In the genomic region with DNA sequence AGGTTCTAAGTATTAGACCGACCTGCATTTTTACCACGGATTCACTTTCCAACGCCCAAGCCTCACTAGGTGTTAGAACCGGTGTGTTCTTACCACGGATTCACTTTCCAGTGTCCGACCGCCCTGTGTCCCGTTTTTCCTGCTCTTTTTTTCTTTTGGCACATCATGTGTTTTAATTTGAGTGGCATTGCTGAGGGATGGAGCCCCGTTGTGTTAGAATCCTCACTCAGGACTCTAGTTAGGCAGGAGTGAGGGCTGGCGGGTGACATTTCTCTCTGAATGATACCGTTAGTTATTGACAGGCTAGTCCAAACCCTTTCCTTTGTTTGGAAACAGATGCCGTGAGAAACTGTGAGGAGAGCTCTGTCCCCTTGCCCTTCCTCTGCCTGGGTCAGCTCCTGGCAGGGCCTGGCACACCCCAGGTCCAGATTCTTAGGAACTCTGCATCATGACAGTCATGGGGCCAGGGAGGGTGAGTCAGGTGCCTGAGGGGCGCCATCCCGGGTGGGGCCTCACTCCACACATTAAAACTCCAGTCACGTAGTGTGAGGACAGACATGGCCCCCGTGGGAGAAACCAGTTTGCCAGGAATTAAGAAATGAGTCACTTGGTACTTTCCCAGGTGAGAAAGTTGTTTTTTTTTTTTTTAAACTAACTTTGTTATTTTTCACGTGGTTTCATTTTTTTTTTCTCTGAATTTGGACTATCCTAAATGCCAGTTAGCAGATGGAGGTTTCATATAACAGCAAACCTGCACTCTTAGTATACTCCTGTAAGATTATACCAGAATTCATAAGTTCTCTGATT, we compare ENCODE assay signal across 8 cellular contexts. TPM values are rescaled to one million over a fixed set of nuclear protein-coding genes. Genes with fewer than 3 reads are reported as not detected.
A peak's percentile ranks its signal among the peaks of the same experiment; 100 is the strongest.
DNase-seq lines count a peak whose midpoint lies in the region; ATAC-seq and TF ChIP-seq lines count a peak whose summit lies in the region.

No MANE protein-coding gene starts in this region.

- peak; percentile 69 for ATAC-seq in GM19035 (IDR thresholded peaks at IDR 0.05; ENCODE audit: unreplicated experiment)
- no peak for ATAC-seq in sciatic nerve

- no peaks in the 10 kb centered on the region for H3K9me3 Mint-ChIP-seq in MCF 10A (ENCODE audit: unreplicated experiment)

- peaks cover 26% of the 10 kb centered on the region for H3K4me1 Mint-ChIP-seq in MCF 10A (ENCODE audit: insufficient read depth, unreplicated experiment)

- CTCF ChIA-PET in MCF 10A (lab: Yijun Ruan, JAX): interaction anchor here (0.7 kb wide), 2 partner anchors 12 to 78 kb away, joined by 3 read pairs; no protein-coding TSS in a partner anchor

- H4K20me1 ChIP-seq in MM.1S (ENCODE audit: insufficient read depth, low read length): no peaks in the 10 kb centered on the region

- no peak overlapping the region for H3K27ac ChIP-seq in MM.1S (ENCODE audit: low read length)

- H3K36me3 ChIP-seq in MM.1S (replicated peaks; ENCODE audit: insufficient read depth, low read length): peaks cover 4% of the 10 kb centered on the region; the same call in 1 of the 2 replicates

- no peaks in the 10 kb centered on the region for H3K9me3 ChIP-seq in MM.1S (replicated peaks; ENCODE audit: insufficient read depth, low read length)

- peak overlapping the region; percentile 16; the same call in 1 of the 2 replicates for H3K4me2 ChIP-seq in MM.1S (ENCODE audit: low read depth, low read length)

- no peaks in the 10 kb centered on the region for H3K27me3 ChIP-seq in MM.1S (replicated peaks; ENCODE audit: insufficient read depth, low read length)

- peaks cover 7% of the 10 kb centered on the region for H3K4me1 ChIP-seq in MM.1S (ENCODE audit: low read length)

- H3K27ac Mint-ChIP-seq in MCF 10A (ENCODE audit: low read depth, unreplicated experiment): peak overlapping the region; percentile 65

- H3F3A ChIP-seq in MM.1S (ENCODE audit: insufficient read depth, low read length): no peaks in the 10 kb centered on the region

- peaks cover 36% of the 10 kb centered on the region for H3K79me2 ChIP-seq in MM.1S (ENCODE audit: low read length)

- H3K9ac ChIP-seq in MM.1S (ENCODE audit: low read length): no peak overlapping the region

- TF ChIP-seq CTCF in MM.1S (IDR thresholded peaks at IDR 0.05; ENCODE audit: low read length) (no peak), MCF 10A (IDR thresholded peaks at IDR 0.05; ENCODE audit: unreplicated experiment) (no peak)

- H3K9me2 ChIP-seq in MM.1S (replicated peaks; ENCODE audit: insufficient read depth, low read length): no peaks in the 10 kb centered on the region

- H2AFZ ChIP-seq in MM.1S (ENCODE audit: low read length): no peak overlapping the region

- no peak overlapping the region for H3K4me3 ChIP-seq in MM.1S (ENCODE audit: low read length)

- H3K4me3 Mint-ChIP-seq in MCF 10A (ENCODE audit: unreplicated experiment): peak overlapping the region; percentile 11

- BruUV-seq in MCF 10A (replicated peaks; lab: Mats Ljungman, UMichigan): no TSS peak

- intact Hi-C loops in MCF 10A (cut with micrococcal nuclease) (no loop called here), sciatic nerve (cut with DNase I) (no loop called here)

- POLR2A ChIA-PET in MCF 10A (lab: Yijun Ruan, JAX): interaction anchor here (0.6 to 3.8 kb wide), 6 partner anchors 11 to 434 kb away, joined by 3 to 14 read pairs (median 4); a partner anchor contains a TSS

- peaks cover 72% of the 10 kb centered on the region for H3K36me3 Mint-ChIP-seq in MCF 10A (ENCODE audit: insufficient read depth, unreplicated experiment)

- no peaks in the 10 kb centered on the region for H3K27me3 Mint-ChIP-seq in MCF 10A (ENCODE audit: insufficient read depth, unreplicated experiment)

- no peak for DNase-seq in MM.1S
- peak; percentile 78 for DNase-seq in MCF 10A (ENCODE audit: unreplicated experiment)
- DNase-seq in sciatic nerve (ENCODE audit: low spot score): peak; percentile 47
- DNase-seq in hepatic stellate cell (ENCODE audit: low spot score): no peak
- DNase-seq in effector CD8-positive, alpha-beta T cell (lab: John Stamatoyannopoulos, UW): no peak
- DNase-seq in NCI-H2107 (lab: John Stamatoyannopoulos, UW): no peak
- no peak for DNase-seq in NCI-H146 (lab: John Stamatoyannopoulos, UW)

RNA-seq across cellular contexts. Expression of a gene that starts 15.8 kb away (rescaled TPM):
- total RNA-seq in MCF 10A (2022): 44.1 and 49.6 TPM in 2 replicates
- 58.4 TPM for total RNA-seq in sciatic nerve

Comparison
In these comparisons a context has a peak if more than half of its experiments do, and no peak if none do; other contexts are left out.
1. DNase-seq: peak in MCF 10A (single experiment) and sciatic nerve (single experiment); none in MM.1S (single experiment), hepatic stellate cell (single experiment), effector CD8-positive, alpha-beta T cell (single experiment), NCI-H2107 (single experiment) and NCI-H146 (single experiment).